ENCODE assay signal across 11 cellular contexts in genomic region chr14:37172936-37173613, GRCh38. TPM values are rescaled to one million over a fixed set of nuclear protein-coding genes. Genes with fewer than 3 reads are reported as not detected.
A peak's percentile ranks its signal among the peaks of the same experiment; 100 is the strongest.
DNase-seq lines count a peak whose midpoint lies in the region; TF ChIP-seq lines count a peak whose summit lies in the region.
"Had no signal": no experiment of that assay in that cellular context is flagged by ENCODE, and none has a peak within 500 bp of the region (broad histone marks: within the 10 kb centered on the region; RNA-seq: fewer than 3 reads in every experiment).

No MANE protein-coding gene starts in this region.

- TF ChIP-seq CTCF in Caco-2 (IDR thresholded peaks at IDR 0.05; ENCODE audit: insufficient read depth in 1 of 2, low read depth in 1 of 2, low read length in 1 of 2, severe bottlenecking in 1 of 2, unreplicated experiment in 1 of 2), result no peak
- no peak for TF ChIP-seq CTCF in fibroblast of the aortic adventitia (IDR thresholded peaks at IDR 0.05; ENCODE audit: insufficient read depth, low read length)
- TF ChIP-seq CTCF in parathyroid adenoma (IDR thresholded peaks at IDR 0.05), result no peak
- no peak for TF ChIP-seq CTCF in GM10248 (IDR thresholded peaks at IDR 0.05; ENCODE audit: control extremely low read depth, extremely low read depth, low read depth, missing control alignments)

- H3K27me3 Mint-ChIP-seq in Caco-2 (ENCODE audit: insufficient read depth, unreplicated experiment), result no peaks in the 10 kb centered on the region
- peaks cover 20% of the 10 kb centered on the region for H3K27me3 Mint-ChIP-seq in activated CD4-positive, alpha-beta T cell treated with anti-CD3 and anti-CD28 coated beads, Interleukin-2, amount 10 ng/mL, durations not matched to agents 24 days and 14 days

- H3K27ac Mint-ChIP-seq in Caco-2 (ENCODE audit: unreplicated experiment), result peak overlapping the region; percentile 97
- no peak overlapping the region for H3K27ac Mint-ChIP-seq in activated CD4-positive, alpha-beta T cell treated with anti-CD3 and anti-CD28 coated beads, Interleukin-2, amount 10 ng/mL, durations not matched to agents 24 days and 14 days

- no peaks in the 10 kb centered on the region for H3K36me3 Mint-ChIP-seq in Caco-2 (ENCODE audit: insufficient read depth, unreplicated experiment)
- H3K36me3 Mint-ChIP-seq in activated CD4-positive, alpha-beta T cell treated with anti-CD3 and anti-CD28 coated beads, Interleukin-2, amount 10 ng/mL, durations not matched to agents 24 days and 14 days (ENCODE audit: low read depth), result no peaks in the 10 kb centered on the region

- H3K9ac ChIP-seq in SK-N-MC (ENCODE audit: insufficient read length) (peak overlapping the region; percentile 89), parathyroid adenoma (peak overlapping the region; percentile 91)

- no peaks in the 10 kb centered on the region for H3K9me3 ChIP-seq in Caco-2
- no peaks in the 10 kb centered on the region for H3K9me3 ChIP-seq in SK-N-MC (ENCODE audit: low read depth, low read length)
- H3K9me3 ChIP-seq in parathyroid adenoma (ENCODE audit: control insufficient read depth, low read length), result no peaks in the 10 kb centered on the region

- DNase-seq in Caco-2 (no peak), SK-N-MC (ENCODE audit: low read depth, low spot score) (no peak), fibroblast of the aortic adventitia (ENCODE audit: low read depth) (no peak), pons (ENCODE audit: low spot score) (no peak), GM10248 (ENCODE audit: extremely low spot score) (no peak), D341Med (ENCODE audit: low spot score) (no peak)
- no peak for DNase-seq in activated CD4-positive, alpha-beta T cell treated with anti-CD3 and anti-CD28 coated beads, Interleukin-2, amount 10 ng/mL, durations not matched to agents 24 days and 14 days
- DNase-seq: activated naive CD4-positive, alpha-beta T cell treated with Interleukin-2 at 50 U/mL for 16 hours; stimulated activated CD4-positive, alpha-beta T cell treated with anti-CD3 and anti-CD28 coated beads, Interleukin-2, amount 100 ng/mL, for 24 hours had no signal

- H3K27me3 ChIP-seq in Caco-2 (replicated peaks; ENCODE audit: control insufficient read depth, insufficient read depth, low read length), result no peaks in the 10 kb centered on the region
- H3K27me3 ChIP-seq in parathyroid adenoma (ENCODE audit: control insufficient read depth, insufficient read depth, low read length), result no peaks in the 10 kb centered on the region

- peaks cover 7% of the 10 kb centered on the region for H3K4me1 Mint-ChIP-seq in Caco-2 (ENCODE audit: low read depth, unreplicated experiment)
- no peaks in the 10 kb centered on the region for H3K4me1 Mint-ChIP-seq in activated CD4-positive, alpha-beta T cell treated with anti-CD3 and anti-CD28 coated beads, Interleukin-2, amount 10 ng/mL, durations not matched to agents 24 days and 14 days

- H3K36me3 ChIP-seq in Caco-2 (ENCODE audit: control insufficient read depth, insufficient read depth, low read length) (no peaks in the 10 kb centered on the region), SK-N-MC (ENCODE audit: insufficient read depth, low read length) (no peaks in the 10 kb centered on the region), parathyroid adenoma (ENCODE audit: control insufficient read depth, insufficient read depth, low read length) (no peaks in the 10 kb centered on the region)

- H3K4me3 ChIP-seq in Caco-2 (ENCODE audit: low read depth, low read length), result peak overlapping the region; percentile 86
- peak overlapping the region; percentile 88 for H3K4me3 ChIP-seq in SK-N-MC
- peak overlapping the region; percentile 85 for H3K4me3 ChIP-seq in fibroblast of the aortic adventitia (ENCODE audit: low read depth, low read length)
- peak overlapping the region; percentile 73 for H3K4me3 ChIP-seq in parathyroid adenoma (ENCODE audit: low read depth, low read length)

- H3K79me2 ChIP-seq in parathyroid adenoma, result no peaks in the 10 kb centered on the region

- peak overlapping the region; percentile 89 for H2AFZ ChIP-seq in parathyroid adenoma

- H3K4me2 ChIP-seq in parathyroid adenoma (ENCODE audit: low read length), result peak overlapping the region; percentile 74

- H3K27ac ChIP-seq in SK-N-MC (no peak overlapping the region), parathyroid adenoma (peak overlapping the region; percentile 96)

- H3K4me3 Mint-ChIP-seq in Caco-2 (ENCODE audit: unreplicated experiment), result peak overlapping the region; percentile 90
- H3K4me3 Mint-ChIP-seq in activated CD4-positive, alpha-beta T cell treated with anti-CD3 and anti-CD28 coated beads, Interleukin-2, amount 10 ng/mL, durations not matched to agents 24 days and 14 days, result no peak overlapping the region

- CTCF ChIA-PET in Caco-2 (lab: Charles Lee) (no interaction called here), GM10248 (lab: Yijun Ruan, JAX) (no interaction called here)

- H3K4me1 ChIP-seq in Caco-2 (peaks cover 18% of the 10 kb centered on the region), parathyroid adenoma (no peaks in the 10 kb centered on the region)

- BruUV-seq in Caco-2 (replicated peaks; lab: Mats Ljungman, UMichigan), result no TSS peak

- H3K9me3 Mint-ChIP-seq in Caco-2 (ENCODE audit: unreplicated experiment), result no peaks in the 10 kb centered on the region
- H3K9me3 Mint-ChIP-seq in activated CD4-positive, alpha-beta T cell treated with anti-CD3 and anti-CD28 coated beads, Interleukin-2, amount 10 ng/mL, durations not matched to agents 24 days and 14 days, result no peaks in the 10 kb centered on the region

- POLR2A ChIA-PET in Caco-2 (lab: Charles Lee), result no interaction called here
- POLR2A ChIA-PET in GM10248 (lab: Yijun Ruan, JAX), result no interaction called here

- intact Hi-C loops in Caco-2 (cut with micrococcal nuclease; ENCODE audit: unreplicated experiment), result loop anchor here (1.0 to 2.0 kb wide), 2 partner anchors 25 to 60 kb away; no protein-coding TSS in a partner anchor
- intact Hi-C loops in activated CD4-positive, alpha-beta T cell treated with anti-CD3 and anti-CD28 coated beads, Interleukin-2, amount 10 ng/mL, durations not matched to agents 24 days and 14 days (cut with micrococcal nuclease), result no loop called here

RNA-seq across cellular contexts. Expression of gene SLC25A21, which starts 0.7 kb away (rescaled TPM):
- total RNA-seq in Caco-2 (2022) (3.2 and 3.6 TPM in 2 replicates), fibroblast of the aortic adventitia (ENCODE audit: low replicate concordance) (0.49 and 1.2 TPM in 2 replicates)
- not detected in 2 replicates for total RNA-seq in activated CD4-positive, alpha-beta T cell treated with anti-CD3 and anti-CD28 coated beads, Interleukin-2, amount 10 ng/mL, durations not matched to agents 24 days and 14 days
- total RNA-seq: T-helper 1 cell treated with Interleukin-12 subunit alpha and Interleukin-12 subunit beta and Interleukin-4 antibody, amounts not matched to agents 30 ng/mL and 1 ng/mL, for 36 hours had no signal

RNA-seq across cellular contexts. Expression of gene MIPOL1, which starts 24.7 kb away (rescaled TPM):
- 18.7 and 20.9 TPM in 2 replicates for total RNA-seq in Caco-2 (2022)
- 12.5 and 32.1 TPM in 2 replicates for total RNA-seq in fibroblast of the aortic adventitia (ENCODE audit: low replicate concordance)
- total RNA-seq in activated CD4-positive, alpha-beta T cell treated with anti-CD3 and anti-CD28 coated beads, Interleukin-2, amount 10 ng/mL, durations not matched to agents 24 days and 14 days, result not detected in 2 replicates

Comparison
In these comparisons a context has a peak if more than half of its experiments do, and no peak if none do; other contexts are left out.
1. RNA of gene MIPOL1, which starts 24.7 kb away (total RNA-seq): 18.7 to 20.9 TPM in Caco-2 and 12.5 to 32.1 TPM in fibroblast of the aortic adventitia; not detected in activated CD4-positive, alpha-beta T cell treated with anti-CD3 and anti-CD28 coated beads, Interleukin-2, amount 10 ng/mL, durations not matched to agents 24 days and 14 days; every median in the first group is over 10 times any median in the second.
2. Peak in every context shown above with its lines, with median percentiles within 50 percentile points of each other: H3K4me3 ChIP-seq.